ENCODE assay signal across 25 cellular contexts in the genomic region with DNA sequence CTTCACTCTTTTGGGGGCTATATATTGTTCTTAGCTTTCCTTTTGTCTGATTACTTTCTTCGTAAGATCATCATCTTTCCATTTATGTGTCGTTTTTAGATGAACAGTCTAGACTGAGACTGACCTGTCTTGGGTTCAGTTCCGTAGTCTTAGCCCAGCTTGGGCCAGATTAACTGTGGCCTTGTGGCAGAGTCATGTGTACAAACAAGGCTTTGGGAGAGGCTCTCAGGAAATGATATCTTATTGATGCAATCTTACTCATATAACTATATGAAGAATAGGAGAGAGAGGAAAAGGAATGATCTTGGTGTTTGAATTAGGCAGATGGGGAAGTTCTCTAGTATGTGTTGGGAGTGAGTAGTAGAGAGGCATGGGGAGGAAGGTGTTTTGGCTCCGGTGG. TPM values are rescaled to one million over a fixed set of nuclear protein-coding genes. Genes with fewer than 3 reads are reported as not detected.
DNase-seq lines count a peak whose midpoint lies in the region; ATAC-seq lines count a peak whose summit lies in the region.
"Had no signal": no experiment of that assay in that cellular context is flagged by ENCODE, and none has a peak within 500 bp of the region (broad histone marks: within the 10 kb centered on the region; RNA-seq: fewer than 3 reads in every experiment).

No MANE protein-coding gene starts in this region.

- H3K27ac ChIP-seq in ACC112 (ENCODE audit: low read depth, low read length) (peak overlapping the region; percentile 16; the same call in 1 of the 2 replicates), mesenchymal stem cell (ENCODE audit: low read length, poor library complexity, severe bottlenecking) (peak overlapping the region; percentile 1)
- H3K27ac ChIP-seq: BLaER1 treated with 17β-estradiol and CSF1 and Interleukin-3, amounts not matched to agents 10 nM and 100 nM; RWPE1 had no signal

- H3K18ac ChIP-seq in mesenchymal stem cell (ENCODE audit: low read depth in 1 of 2, low read length in 2 of 2): no peak overlapping the region

- H2BK5ac ChIP-seq in mesenchymal stem cell (ENCODE audit: low read depth, low read length, poor library complexity, severe bottlenecking): no peak overlapping the region

- peak; percentile 3 for DNase-seq in HCEC 1CT
- DNase-seq in amniotic epithelial cell (ENCODE audit: low read depth): peak; percentile 7
- no peak for DNase-seq in mesenchymal stem cell
- DNase-seq in NCI-H748 treated with DMSO at 0.1 percent for 48 hours (lab: John Stamatoyannopoulos, UW): no peak
- no peak for DNase-seq in activated naive CD4-positive, alpha-beta T cell treated with anti-CD3 and anti-CD28 coated beads, Interleukin-2, amount 50 U/mL, for 72 hours (ENCODE audit: low spot score in 2 of 2)
- DNase-seq: AML-193; CD4-positive, alpha-beta T cell; Karpas-422; MV-4-11; NCI-H1105; NCI-H146; NCI-H1930; NCI-H2107; NCI-H446; NCI-H524 treated with DMSO at 0.1 percent for 48 hours; NCI-H82; NK-92 treated with Interleukin-12 subunit alpha and Interleukin-12 subunit beta, amount 100 ng/mL, for 24 hours; SHP77 had no signal

- peak overlapping the region; percentile 54 for H2AK5ac ChIP-seq in mesenchymal stem cell (ENCODE audit: low read length, severe bottlenecking)

- H3K14ac ChIP-seq in mesenchymal stem cell (ENCODE audit: low read length in 2 of 2): no peak overlapping the region

- no peak overlapping the region for H4K8ac ChIP-seq in mesenchymal stem cell (ENCODE audit: low read length)

- H2BK12ac ChIP-seq in mesenchymal stem cell (ENCODE audit: low read length in 2 of 2): no peak overlapping the region

- H3K9ac ChIP-seq in mesenchymal stem cell (ENCODE audit: low read length): peak overlapping the region; percentile 38
- H3K9ac ChIP-seq: BLaER1 treated with 17β-estradiol and CSF1 and Interleukin-3, amounts not matched to agents 10 nM and 100 nM had no signal

- 33% methylated on average over 3 of the region's 4 CpGs for WGBS in mesenchymal stem cell

- no peak overlapping the region for H3K27ac Mint-ChIP-seq in activated naive CD4-positive, alpha-beta T cell treated with anti-CD3 and anti-CD28 coated beads, Interleukin-2, amount 50 U/mL, for 72 hours
- H3K27ac Mint-ChIP-seq: CD4-positive, alpha-beta T cell; GM23338 had no signal

- no peaks in the 10 kb centered on the region for H3K9me3 ChIP-seq in mesenchymal stem cell (ENCODE audit: control insufficient read depth, low read length)
- H3K9me3 ChIP-seq: BLaER1 treated with 17β-estradiol and CSF1 and Interleukin-3, amounts not matched to agents 10 nM and 100 nM; HAP-1 had no signal

- no peak overlapping the region for H3K4me2 ChIP-seq in mesenchymal stem cell (ENCODE audit: low read length, poor library complexity, severe bottlenecking)
- H3K4me2 ChIP-seq: BLaER1 treated with 17β-estradiol and CSF1 and Interleukin-3, amounts not matched to agents 10 nM and 100 nM; GM23338 had no signal

- H2AFZ ChIP-seq in ACC112 (ENCODE audit: low read length, unreplicated experiment) (no peak overlapping the region), mesenchymal stem cell (ENCODE audit: low read depth, low read length) (no peak overlapping the region)
- H2AFZ ChIP-seq: GM23338 had no signal

- H3K36me3 ChIP-seq in ACC112 (ENCODE audit: insufficient read depth, low read length): peaks cover 9% of the 10 kb centered on the region
- peaks cover 20 to 73% of the 10 kb centered on the region in 2 experiments for H3K36me3 ChIP-seq in mesenchymal stem cell (ENCODE audit: control insufficient read depth in 1 of 2, insufficient read depth in 2 of 2, low read depth in 1 of 2, low read length in 2 of 2)

- H3K4me3 ChIP-seq in ACC112 (ENCODE audit: low read depth, low read length): no peak overlapping the region
- no peak overlapping the region for H3K4me3 ChIP-seq in mesenchymal stem cell (ENCODE audit: insufficient read depth in 1 of 2, low read depth in 1 of 2, low read length in 2 of 2)
- H3K4me3 ChIP-seq: BLaER1 treated with 17β-estradiol and CSF1 and Interleukin-3, amounts not matched to agents 10 nM and 100 nM; GM23338; HAP-1 had no signal

- H3K27me3 ChIP-seq in ACC112 (ENCODE audit: insufficient read depth, low read length) (no peaks in the 10 kb centered on the region), mesenchymal stem cell (ENCODE audit: control insufficient read depth in 1 of 2, insufficient read depth in 1 of 2, low read length in 2 of 2) (no peaks in the 10 kb centered on the region)
- H3K27me3 ChIP-seq: BLaER1 treated with 17β-estradiol and CSF1 and Interleukin-3, amounts not matched to agents 10 nM and 100 nM had no signal

- no peak for ATAC-seq in activated naive CD4-positive, alpha-beta T cell treated with anti-CD3 and anti-CD28 coated beads, Interleukin-2, amount 50 U/mL, for 72 hours
- no peak for ATAC-seq in GM18907 (IDR thresholded peaks at IDR 0.05; ENCODE audit: unreplicated experiment)
- ATAC-seq: GM23338, Panc1 had no signal

- no peak overlapping the region for H2BK120ac ChIP-seq in mesenchymal stem cell (ENCODE audit: low read depth, low read length)

- no peaks in the 10 kb centered on the region for H3K79me2 ChIP-seq in ACC112 (ENCODE audit: control insufficient read depth, insufficient read depth, low read length, unreplicated experiment)

- no peak overlapping the region for H3K23ac ChIP-seq in mesenchymal stem cell (ENCODE audit: low read length in 2 of 2)

- no peak overlapping the region for H4K91ac ChIP-seq in mesenchymal stem cell (ENCODE audit: low read length)

- H3K4me1 ChIP-seq in ACC112 (ENCODE audit: control insufficient read depth, insufficient read depth, low read length, unreplicated experiment) (peaks cover 9% of the 10 kb centered on the region), mesenchymal stem cell (ENCODE audit: control insufficient read depth, insufficient read depth, low read depth, low read length) (no peaks in the 10 kb centered on the region)
- H3K4me1 ChIP-seq: BLaER1 treated with 17β-estradiol and CSF1 and Interleukin-3, amounts not matched to agents 10 nM and 100 nM; HAP-1 had no signal

- no peaks in the 10 kb centered on the region for H3K36me3 Mint-ChIP-seq in activated naive CD4-positive, alpha-beta T cell treated with anti-CD3 and anti-CD28 coated beads, Interleukin-2, amount 50 U/mL, for 72 hours

- no peak overlapping the region for H3K4ac ChIP-seq in mesenchymal stem cell (ENCODE audit: low read depth in 1 of 2, low read length in 2 of 2)

- no peak overlapping the region for H2BK15ac ChIP-seq in mesenchymal stem cell (ENCODE audit: low read depth, poor library complexity, severe bottlenecking)

- H3K9me3 Mint-ChIP-seq in activated naive CD4-positive, alpha-beta T cell treated with anti-CD3 and anti-CD28 coated beads, Interleukin-2, amount 50 U/mL, for 72 hours: no peaks in the 10 kb centered on the region
- H3K9me3 Mint-ChIP-seq: CD4-positive, alpha-beta T cell; GM23338 had no signal

- H3K79me1 ChIP-seq in mesenchymal stem cell (replicated peaks; ENCODE audit: low read length, poor library complexity, severe bottlenecking): peaks cover 15% of the 10 kb centered on the region

RNA-seq across cellular contexts. Expression of a gene that starts 6.8 kb away (rescaled TPM):
- 38.4 TPM for polyA plus RNA-seq in mesenchymal stem cell (2013, experiment 1 of 2)
- 35.9 TPM for polyA plus RNA-seq in mesenchymal stem cell (2013, experiment 2 of 2)
- total RNA-seq in activated naive CD4-positive, alpha-beta T cell treated with anti-CD3 and anti-CD28 coated beads, Interleukin-2, amount 50 U/mL, for 72 hours: 10 to 100 TPM; 69.7 to 84.6 TPM

RNA-seq across cellular contexts. Expression of a gene that starts 40.1 kb away (rescaled TPM):
- polyA plus RNA-seq in mesenchymal stem cell (2013, experiment 1 of 2): 12.7 TPM
- polyA plus RNA-seq in mesenchymal stem cell (2013, experiment 2 of 2): 12.8 TPM
- 10 to 100 TPM in 1 of 2 donors, 1 to 10 TPM in 1; 4.6 to 17.9 TPM for total RNA-seq in activated naive CD4-positive, alpha-beta T cell treated with anti-CD3 and anti-CD28 coated beads, Interleukin-2, amount 50 U/mL, for 72 hours

RNA-seq across cellular contexts. Expression of a gene that starts 40.2 kb away (rescaled TPM):
- 22.4 TPM for polyA plus RNA-seq in mesenchymal stem cell (2013, experiment 1 of 2)
- polyA plus RNA-seq in mesenchymal stem cell (2013, experiment 2 of 2): 22.9 TPM
- 1 to 10 TPM; 1.8 to 4.3 TPM for total RNA-seq in activated naive CD4-positive, alpha-beta T cell treated with anti-CD3 and anti-CD28 coated beads, Interleukin-2, amount 50 U/mL, for 72 hours
- total RNA-seq: CD4-positive, alpha-beta T cell had no signal

Comparison
In these comparisons a context has a peak if more than half of its experiments do, and no peak if none do; other contexts are left out.
1. DNase-seq: peak in HCEC 1CT (single experiment) and amniotic epithelial cell (single experiment); none in mesenchymal stem cell (single experiment), NCI-H748 treated with DMSO at 0.1 percent for 48 hours (single experiment) and activated naive CD4-positive, alpha-beta T cell treated with anti-CD3 and anti-CD28 coated beads, Interleukin-2, amount 50 U/mL, for 72 hours (0 of 2).